In genomic region chr10:3412646-3413045, GRCh38 we compare ENCODE assay signal across 14 cellular contexts.
"Had no signal": no experiment of that assay in that cellular context is flagged by ENCODE, and none has a peak within 500 bp of the region (broad histone marks: within the 10 kb centered on the region; RNA-seq: fewer than 3 reads in every experiment).

No MANE protein-coding gene starts in this region.

- H3K36me3 ChIP-seq: heart left ventricle had no signal

- H3K27me3 ChIP-seq: heart left ventricle had no signal

- H3K27me3 Mint-ChIP-seq: natural killer cell treated with Interleukin-12 subunit alpha and Interleukin-12 subunit beta and Interleukin-15 and Interleukin-18, amount 100 ng/mL, for 72 hours; stimulated activated naive B cell treated with anti-CD40 and anti-IgM and Interleukin-4, amounts not matched to agents 10 μg/mL and 1 μg/mL and 100 μg/mL, for 72 hours had no signal

- H3K9me3 ChIP-seq: heart left ventricle had no signal

- H3K4me3 ChIP-seq: heart left ventricle, smooth muscle cell had no signal

- H3K4me3 Mint-ChIP-seq: natural killer cell treated with Interleukin-12 subunit alpha and Interleukin-12 subunit beta and Interleukin-15 and Interleukin-18, amount 100 ng/mL, for 72 hours; stimulated activated naive B cell treated with anti-CD40 and anti-IgM and Interleukin-4, amounts not matched to agents 10 μg/mL and 1 μg/mL and 100 μg/mL, for 72 hours had no signal

- DNase-seq: central memory CD4-positive, alpha-beta T cell; effector memory CD4-positive, alpha-beta T cell; heart left ventricle; hippocampal formation; mammary epithelial cell; midbrain; posterior cingulate gyrus; right cardiac atrium; stimulated activated CD4-positive, alpha-beta T cell treated with anti-CD3 and anti-CD28 coated beads, Interleukin-4, amount 100 ng/mL, for 1 hour; stimulated activated naive B cell treated with anti-CD40 and anti-IgM and Interleukin-4, amounts not matched to agents 10 μg/mL and 1 μg/mL and 100 μg/mL, for 72 hours; trophoblast cell had no signal

- H3K27ac Mint-ChIP-seq: stimulated activated naive B cell treated with anti-CD40 and anti-IgM and Interleukin-4, amounts not matched to agents 10 μg/mL and 1 μg/mL and 100 μg/mL, for 72 hours had no signal

- H3K4me2 ChIP-seq: smooth muscle cell had no signal

- H3K4me1 ChIP-seq: heart left ventricle had no signal

- H3K27ac ChIP-seq: heart left ventricle had no signal

- H3K36me3 Mint-ChIP-seq: stimulated activated naive B cell treated with anti-CD40 and anti-IgM and Interleukin-4, amounts not matched to agents 10 μg/mL and 1 μg/mL and 100 μg/mL, for 72 hours had no signal

- ATAC-seq: esophagus mucosa; heart left ventricle; natural killer cell treated with Interleukin-12 subunit alpha and Interleukin-12 subunit beta and Interleukin-15 and Interleukin-18, amount 100 ng/mL, for 72 hours; right cardiac atrium; stimulated activated naive B cell treated with anti-CD40 and anti-IgM and Interleukin-4, amounts not matched to agents 10 μg/mL and 1 μg/mL and 100 μg/mL, for 72 hours had no signal
